In genomic region chr17:79135628-79136405, GRCh38 we compare ENCODE assay signal across 22 cellular contexts.
"Had no signal": no experiment of that assay in that cellular context is flagged by ENCODE, and none has a peak within 500 bp of the region (broad histone marks: within the 10 kb centered on the region; RNA-seq: fewer than 3 reads in every experiment).

No MANE protein-coding gene starts in this region.

- H3K36me3 Mint-ChIP-seq: stimulated activated effector memory CD8-positive, alpha-beta T cell treated with anti-CD3 and anti-CD28 coated beads, Interleukin-12 subunit alpha, Interleukin-12 subunit beta, amount 100 ng/mL, for 72 hours; type B pancreatic cell had no signal

- ATAC-seq: heart left ventricle; left colon; naive thymus-derived CD4-positive, alpha-beta T cell; right cardiac atrium; stimulated activated effector memory CD8-positive, alpha-beta T cell treated with anti-CD3 and anti-CD28 coated beads, Interleukin-12 subunit alpha, Interleukin-12 subunit beta, amount 100 ng/mL, for 72 hours; stimulated activated naive CD8-positive, alpha-beta T cell treated with anti-CD3 and anti-CD28 coated beads, Interleukin-15, Interleukin-2, amounts not matched to agents 100 U/mL and 50 U/mL, for 24 hours had no signal

- H3K27me3 ChIP-seq: colonic mucosa, thyroid gland, uterus had no signal

- H3K27ac Mint-ChIP-seq: naive thymus-derived CD4-positive, alpha-beta T cell; progenitor cell of endocrine pancreas; stimulated activated effector memory CD8-positive, alpha-beta T cell treated with anti-CD3 and anti-CD28 coated beads, Interleukin-12 subunit alpha, Interleukin-12 subunit beta, amount 100 ng/mL, for 72 hours; type B pancreatic cell had no signal

- H3K9me3 ChIP-seq: colonic mucosa, esophagus squamous epithelium, heart left ventricle, pancreas, suprapubic skin, thyroid gland, uterus had no signal

- H3K27ac ChIP-seq: colonic mucosa, esophagus squamous epithelium, heart left ventricle, pancreas, suprapubic skin, thyroid gland, uterus had no signal

- DNase-seq: colonic mucosa; dermis blood vessel endothelial cell; esophagus squamous epithelium; foreskin fibroblast; heart left ventricle; hippocampal formation; left colon; mammary epithelial cell; naive thymus-derived CD4-positive, alpha-beta T cell; occipital lobe; pancreas; right cardiac atrium; stimulated activated CD4-positive, alpha-beta T cell treated with anti-CD3 and anti-CD28 coated beads, Interleukin-4, amount 100 ng/mL, for 1 hour; stimulated activated CD8-positive, alpha-beta memory T cell treated with anti-CD3 and anti-CD28 coated beads, Interleukin-4, amount 100 ng/mL, for 48 hours; stimulated activated naive CD8-positive, alpha-beta T cell treated with anti-CD3 and anti-CD28 coated beads, Interleukin-15, Interleukin-2, amounts not matched to agents 100 U/mL and 50 U/mL, for 24 hours; thyroid gland; uterus had no signal

- H3K4me3 Mint-ChIP-seq: naive thymus-derived CD4-positive, alpha-beta T cell; stimulated activated effector memory CD8-positive, alpha-beta T cell treated with anti-CD3 and anti-CD28 coated beads, Interleukin-12 subunit alpha, Interleukin-12 subunit beta, amount 100 ng/mL, for 72 hours; type B pancreatic cell had no signal

- H3K36me3 ChIP-seq: colonic mucosa, esophagus squamous epithelium, heart left ventricle, pancreas, suprapubic skin, thyroid gland, uterus had no signal

- H3K4me3 ChIP-seq: colonic mucosa, esophagus squamous epithelium, heart left ventricle, pancreas, smooth muscle cell, suprapubic skin, thyroid gland, uterus had no signal

- H3K4me1 ChIP-seq: colonic mucosa, pancreas, thyroid gland, uterus had no signal

- H3K9me3 Mint-ChIP-seq: stimulated activated effector memory CD8-positive, alpha-beta T cell treated with anti-CD3 and anti-CD28 coated beads, Interleukin-12 subunit alpha, Interleukin-12 subunit beta, amount 100 ng/mL, for 72 hours; type B pancreatic cell had no signal
